ENCODE assay signal across 8 cellular contexts in the genomic region with DNA sequence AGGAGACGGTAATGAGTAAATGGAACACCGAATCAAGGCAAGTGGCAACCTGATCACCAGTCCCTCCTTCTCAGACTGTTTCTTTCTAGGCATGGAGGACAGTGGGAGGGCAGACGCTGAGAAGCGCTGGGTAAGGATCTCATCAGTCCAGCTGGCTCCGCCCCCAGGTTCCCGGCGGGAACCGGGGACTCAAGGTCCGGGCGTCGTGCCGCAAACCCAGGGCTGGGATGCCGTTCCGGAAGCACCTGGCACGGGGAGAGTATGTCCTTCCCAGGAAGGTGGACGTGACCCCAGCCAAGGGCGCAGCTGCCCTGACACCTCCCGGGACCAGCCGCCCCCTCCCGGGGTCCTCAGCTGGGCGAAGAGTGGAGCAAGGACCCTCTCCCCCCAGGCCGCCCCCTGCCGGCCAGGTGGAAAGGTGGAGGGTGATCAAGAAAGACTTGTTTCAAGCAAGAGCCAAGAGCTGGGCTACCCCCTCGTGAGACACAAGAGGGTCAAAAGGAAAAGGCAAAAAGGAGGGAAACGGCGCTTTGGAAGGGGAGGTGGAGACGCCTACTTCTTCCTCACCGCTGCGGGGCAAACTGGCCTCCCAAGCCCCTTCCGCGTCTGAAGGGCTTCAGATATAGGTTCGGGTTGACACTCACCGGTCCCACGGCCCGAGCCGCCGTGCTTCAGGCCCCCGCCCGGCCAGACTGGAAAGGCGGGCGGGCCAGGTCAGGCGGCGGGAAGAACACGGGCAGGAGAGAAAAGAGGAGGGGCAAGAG. TPM values are rescaled to one million over a fixed set of nuclear protein-coding genes. Genes with fewer than 3 reads are reported as not detected.
DNase-seq lines count a peak whose midpoint lies in the region; ATAC-seq, FAIRE-seq and TF ChIP-seq lines count a peak whose summit lies in the region.

A gene with protein sequence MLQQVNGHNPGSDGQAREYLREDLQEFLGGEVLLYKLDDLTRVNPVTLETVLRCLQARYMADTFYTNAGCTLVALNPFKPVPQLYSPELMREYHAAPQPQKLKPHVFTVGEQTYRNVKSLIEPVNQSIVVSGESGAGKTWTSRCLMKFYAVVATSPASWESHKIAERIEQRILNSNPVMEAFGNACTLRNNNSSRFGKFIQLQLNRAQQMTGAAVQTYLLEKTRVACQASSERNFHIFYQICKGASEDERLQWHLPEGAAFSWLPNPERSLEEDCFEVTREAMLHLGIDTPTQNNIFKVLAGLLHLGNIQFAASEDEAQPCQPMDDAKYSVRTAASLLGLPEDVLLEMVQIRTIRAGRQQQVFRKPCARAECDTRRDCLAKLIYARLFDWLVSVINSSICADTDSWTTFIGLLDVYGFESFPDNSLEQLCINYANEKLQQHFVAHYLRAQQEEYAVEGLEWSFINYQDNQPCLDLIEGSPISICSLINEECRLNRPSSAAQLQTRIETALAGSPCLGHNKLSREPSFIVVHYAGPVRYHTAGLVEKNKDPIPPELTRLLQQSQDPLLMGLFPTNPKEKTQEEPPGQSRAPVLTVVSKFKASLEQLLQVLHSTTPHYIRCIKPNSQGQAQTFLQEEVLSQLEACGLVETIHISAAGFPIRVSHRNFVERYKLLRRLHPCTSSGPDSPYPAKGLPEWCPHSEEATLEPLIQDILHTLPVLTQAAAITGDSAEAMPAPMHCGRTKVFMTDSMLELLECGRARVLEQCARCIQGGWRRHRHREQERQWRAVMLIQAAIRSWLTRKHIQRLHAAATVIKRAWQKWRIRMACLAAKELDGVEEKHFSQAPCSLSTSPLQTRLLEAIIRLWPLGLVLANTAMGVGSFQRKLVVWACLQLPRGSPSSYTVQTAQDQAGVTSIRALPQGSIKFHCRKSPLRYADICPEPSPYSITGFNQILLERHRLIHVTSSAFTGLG (minus strand): TSS at position 752 of the 764 bp plus-strand sequence. CDS start 2,330 bp downstream, outside the sequence.

- H3K36me3 ChIP-seq in colonic mucosa, result no peaks in the 10 kb centered on the region

- H3K4me3 ChIP-seq in A549, result peak within 1 kb of the TSS; percentile 67
- peak within 1 kb of the TSS; percentile 87 for H3K4me3 ChIP-seq in colonic mucosa

- intact Hi-C loops in colonic mucosa (cut with DNase I), result no loop called here

- CTCF ChIA-PET in A549 (lab: Yijun Ruan, JAX), result interaction anchor here (0.5 to 5.2 kb wide), 24 partner anchors 9 to 1054 kb away, joined by 3 to 21 read pairs (median 4); a partner anchor contains a TSS

- H3K4me1 ChIP-seq in A549 (peaks cover 14% of the 10 kb centered on the region; the same call in 2 of the 3 replicates), colonic mucosa (peaks cover 4% of the 10 kb centered on the region)

- POLR2A ChIA-PET in A549 (lab: Yijun Ruan, JAX), result interaction anchor here (0.7 to 3.7 kb wide), 9 partner anchors 10 to 742 kb away, joined by 3 to 81 read pairs (median 4); a partner anchor contains a TSS

- under 1% methylated on average over 33 of the region's 44 CpGs for WGBS in A549 (ENCODE audit: missing lambda C conversion rate)

- peak; percentile 43; the same call in 1 of the 2 replicates for TF ChIP-seq POLR2A in A549 (IDR thresholded peaks at IDR 0.05; ENCODE audit: low read length)

- H3K9ac ChIP-seq in colonic mucosa (ENCODE audit: low read depth in 2 of 2, low read length in 2 of 2), result peak within 1 kb of the TSS; percentile 93 to 98

- no peak for FAIRE-seq in A549 (lab: Jason Lieb, UNC)

- no peak for TF ChIP-seq EP300 in A549 (IDR thresholded peaks at IDR 0.05)

- TF ChIP-seq CTCF in A549 (IDR thresholded peaks at IDR 0.05) (peak; percentile 81), colonic mucosa (IDR thresholded peaks at IDR 0.05) (peak; percentile 52)

- H3K4me2 ChIP-seq in A549, result peak within 1 kb of the TSS; percentile 78

- H3K9me3 ChIP-seq in A549 (peaks cover 4% of the 10 kb centered on the region; the same call in 1 of the 3 replicates), colonic mucosa (no peaks in the 10 kb centered on the region)

- ATAC-seq in A549 (peak; percentile 71 to 80), GM18511 (IDR thresholded peaks at IDR 0.05; ENCODE audit: unreplicated experiment) (peak; percentile 38), HG03097 (IDR thresholded peaks at IDR 0.05; ENCODE audit: low FRiP score, unreplicated experiment) (peak; percentile 18)
- peak; percentile 34 to 35 for ATAC-seq in activated CD4-positive, CD25-positive, alpha-beta regulatory T cell treated with anti-CD3 and anti-CD28 coated beads, Interleukin-2, amount 50 U/mL, for 24 hours

- TF ChIP-seq RAD21 in A549 (conservative IDR thresholded peaks at IDR 0.05 in 1 of 2, IDR thresholded peaks at IDR 0.05 in 1 of 2), result no peak; a peak in 1 of 5 replicates

- H3K27ac ChIP-seq in A549 (peak within 1 kb of the TSS; percentile 91 to 95), colonic mucosa (peak within 1 kb of the TSS; percentile 93)

- H3K27me3 ChIP-seq in colonic mucosa, result no peaks in the 10 kb centered on the region

- peak; percentile 85 to 93 for DNase-seq in A549 (ENCODE audit: low read depth in 1 of 2, low spot score in 1 of 2)
- DNase-seq in NCI-H2196 treated with DMSO at 0.1 percent for 48 hours (lab: John Stamatoyannopoulos, UW; ENCODE audit: unreplicated experiment), result peak; percentile 24
- DNase-seq in colonic mucosa, result peak; percentile 81
- DNase-seq in left kidney (ENCODE audit: low read depth, low spot score), result peak; percentile 90
- peak; percentile 57 for DNase-seq in stimulated activated CD4-positive, alpha-beta T cell treated with anti-CD3 and anti-CD28 coated beads, Interleukin-4, amount 100 ng/mL, for 1 hour

TF ChIP-seq in A549, 52 proteins besides CTCF, POLR2A, EP300 and RAD21 (continues in another document):
- TF ChIP-seq, protein P1, sequence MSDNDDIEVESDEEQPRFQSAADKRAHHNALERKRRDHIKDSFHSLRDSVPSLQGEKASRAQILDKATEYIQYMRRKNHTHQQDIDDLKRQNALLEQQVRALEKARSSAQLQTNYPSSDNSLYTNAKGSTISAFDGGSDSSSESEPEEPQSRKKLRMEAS (IDR thresholded peaks at IDR 0.05), result peak; percentile 57; the same call in 1 of the 2 replicates
- TF ChIP-seq, protein P2, sequence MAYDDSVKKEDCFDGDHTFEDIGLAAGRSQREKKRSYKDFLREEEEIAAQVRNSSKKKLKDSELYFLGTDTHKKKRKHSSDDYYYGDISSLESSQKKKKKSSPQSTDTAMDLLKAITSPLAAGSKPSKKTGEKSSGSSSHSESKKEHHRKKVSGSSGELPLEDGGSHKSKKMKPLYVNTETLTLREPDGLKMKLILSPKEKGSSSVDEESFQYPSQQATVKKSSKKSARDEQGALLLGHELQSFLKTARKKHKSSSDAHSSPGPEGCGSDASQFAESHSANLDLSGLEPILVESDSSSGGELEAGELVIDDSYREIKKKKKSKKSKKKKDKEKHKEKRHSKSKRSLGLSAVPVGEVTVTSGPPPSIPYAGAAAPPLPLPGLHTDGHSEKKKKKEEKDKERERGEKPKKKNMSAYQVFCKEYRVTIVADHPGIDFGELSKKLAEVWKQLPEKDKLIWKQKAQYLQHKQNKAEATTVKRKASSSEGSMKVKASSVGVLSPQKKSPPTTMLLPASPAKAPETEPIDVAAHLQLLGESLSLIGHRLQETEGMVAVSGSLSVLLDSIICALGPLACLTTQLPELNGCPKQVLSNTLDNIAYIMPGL (CRISPR knock-in tag; IDR thresholded peaks at IDR 0.05; ENCODE audit: borderline replicate concordance), result no peak
- TF ChIP-seq, protein P3, sequence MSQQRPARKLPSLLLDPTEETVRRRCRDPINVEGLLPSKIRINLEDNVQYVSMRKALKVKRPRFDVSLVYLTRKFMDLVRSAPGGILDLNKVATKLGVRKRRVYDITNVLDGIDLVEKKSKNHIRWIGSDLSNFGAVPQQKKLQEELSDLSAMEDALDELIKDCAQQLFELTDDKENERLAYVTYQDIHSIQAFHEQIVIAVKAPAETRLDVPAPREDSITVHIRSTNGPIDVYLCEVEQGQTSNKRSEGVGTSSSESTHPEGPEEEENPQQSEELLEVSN (IDR thresholded peaks at IDR 0.05; ENCODE audit: borderline replicate concordance, low read depth), result peak; percentile 94
- TF ChIP-seq RNF2 (IDR thresholded peaks at IDR 0.05; ENCODE audit: borderline replicate concordance, low read depth), result peak; percentile 23; the same call in 1 of the 2 replicates
- TF ChIP-seq CBX2 (IDR thresholded peaks at IDR 0.05; ENCODE audit: borderline replicate concordance, low read depth), result no peak
- TF ChIP-seq, protein P4, sequence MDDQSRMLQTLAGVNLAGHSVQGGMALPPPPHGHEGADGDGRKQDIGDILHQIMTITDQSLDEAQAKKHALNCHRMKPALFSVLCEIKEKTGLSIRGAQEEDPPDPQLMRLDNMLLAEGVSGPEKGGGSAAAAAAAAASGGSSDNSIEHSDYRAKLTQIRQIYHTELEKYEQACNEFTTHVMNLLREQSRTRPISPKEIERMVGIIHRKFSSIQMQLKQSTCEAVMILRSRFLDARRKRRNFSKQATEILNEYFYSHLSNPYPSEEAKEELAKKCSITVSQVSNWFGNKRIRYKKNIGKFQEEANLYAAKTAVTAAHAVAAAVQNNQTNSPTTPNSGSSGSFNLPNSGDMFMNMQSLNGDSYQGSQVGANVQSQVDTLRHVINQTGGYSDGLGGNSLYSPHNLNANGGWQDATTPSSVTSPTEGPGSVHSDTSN (IDR thresholded peaks at IDR 0.05), result 0 out of 2 replicates have a peak, but pooled peaks have one; percentile 6
- TF ChIP-seq HOXB5 (CRISPR knock-in tag; IDR thresholded peaks at IDR 0.05), result peak; percentile 51; the same call in 1 of the 2 replicates
- TF ChIP-seq, protein P5, sequence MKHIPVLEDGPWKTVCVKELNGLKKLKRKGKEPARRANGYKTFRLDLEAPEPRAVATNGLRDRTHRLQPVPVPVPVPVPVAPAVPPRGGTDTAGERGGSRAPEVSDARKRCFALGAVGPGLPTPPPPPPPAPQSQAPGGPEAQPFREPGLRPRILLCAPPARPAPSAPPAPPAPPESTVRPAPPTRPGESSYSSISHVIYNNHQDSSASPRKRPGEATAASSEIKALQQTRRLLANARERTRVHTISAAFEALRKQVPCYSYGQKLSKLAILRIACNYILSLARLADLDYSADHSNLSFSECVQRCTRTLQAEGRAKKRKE (CRISPR knock-in tag; IDR thresholded peaks at IDR 0.05; ENCODE audit: low read depth), result peak; percentile 63; the same call in 1 of the 2 replicates
- peak; percentile 54; the same call in 1 of the 2 replicates for TF ChIP-seq EHF (CRISPR knock-in tag; IDR thresholded peaks at IDR 0.05)
- peak; percentile 6; the same call in 1 of the 3 replicates for TF ChIP-seq SMC3 (IDR thresholded peaks at IDR 0.05)
- TF ChIP-seq TFCP2L1 (CRISPR knock-in tag; IDR thresholded peaks at IDR 0.05), result peak; percentile 44; the same call in 1 of the 2 replicates
- TF ChIP-seq FOSB (CRISPR knock-in tag; IDR thresholded peaks at IDR 0.05), result peak; percentile 69; the same call in 1 of the 2 replicates

RNA-seq across cellular contexts. Expression of the gene that starts here (rescaled TPM):
- 99.0 and 124 TPM in 2 replicates for polyA plus RNA-seq in A549 (2011; rRNA removed)
- 173 and 188 TPM in 2 replicates for polyA plus RNA-seq in A549 (2012; cell fraction: cytosol; rRNA removed)
- 710 and 720 TPM in 2 replicates for polyA plus RNA-seq in A549 (2012; cell fraction: nucleus; rRNA removed)
- polyA plus RNA-seq in A549 (2017; fragmentation: RNase III; extraction: RNeasy Plus Mini Kit Qiagen cat#74134 plus additional on column Dnase treatment), result 91.7 to 103 TPM (median 94.4 TPM) in 3 replicates
- polyA minus RNA-seq in A549 (2011; rRNA and poly(A)+ RNA removed), result 187 and 212 TPM in 2 replicates
- total RNA-seq in colonic mucosa, result 100 to 1,000 TPM in 1 of 2 donors, 10 to 100 TPM in 1; 48.8 to 149 TPM

Comparison
In these comparisons a context has a peak if more than half of its experiments do, and no peak if none do; other contexts are left out.
1. Peak in every context shown above with its lines: DNase-seq, ATAC-seq, H3K4me3 ChIP-seq and H3K27ac ChIP-seq.
2. ATAC-seq: peak in every context shown above with its lines; median percentile 76 in A549; 38 in GM18511; 34 in activated CD4-positive, CD25-positive, alpha-beta regulatory T cell treated with anti-CD3 and anti-CD28 coated beads, Interleukin-2, amount 50 U/mL, for 24 hours; 18 in HG03097.
3. DNase-seq: peak in every context shown above with its lines; median percentile 90 in left kidney; 89 in A549; 81 in colonic mucosa; 57 in stimulated activated CD4-positive, alpha-beta T cell treated with anti-CD3 and anti-CD28 coated beads, Interleukin-4, amount 100 ng/mL, for 1 hour; 24 in NCI-H2196 treated with DMSO at 0.1 percent for 48 hours.